23 cellular contexts compared by ENCODE assay signal in genomic region chr14:98855926-98856325, GRCh38.
"Had no signal": no experiment of that assay in that cellular context is flagged by ENCODE, and none has a peak within 500 bp of the region (broad histone marks: within the 10 kb centered on the region; RNA-seq: fewer than 3 reads in every experiment).

No MANE protein-coding gene starts in this region.

- H3K4me1 ChIP-seq: colonic mucosa, esophagus muscularis mucosa, esophagus squamous epithelium, foreskin keratinocyte, gastrocnemius medialis, gastroesophageal sphincter, heart right ventricle had no signal

- ATAC-seq: effector memory CD8-positive, alpha-beta T cell; esophagus mucosa; foreskin keratinocyte; gastrocnemius medialis; gastroesophageal sphincter; heart right ventricle had no signal

- H3K79me2 ChIP-seq: hepatocyte had no signal

- H3K36me3 ChIP-seq: colonic mucosa, esophagus muscularis mucosa, esophagus squamous epithelium, gastrocnemius medialis, gastroesophageal sphincter, heart right ventricle had no signal

- DNase-seq: colonic mucosa; cortex of kidney; dermis blood vessel endothelial cell; dorsolateral prefrontal cortex; effector CD4-positive, alpha-beta T cell; effector CD8-positive, alpha-beta T cell; effector memory CD4-positive, alpha-beta T cell; effector memory CD8-positive, alpha-beta T cell; endodermal cell; erythroblast; esophagus squamous epithelium; foreskin fibroblast; foreskin keratinocyte; foreskin melanocyte; gastrocnemius medialis; glutamatergic neuron; head of caudate nucleus; heart right ventricle had no signal

- H3K4me2 ChIP-seq: hepatocyte had no signal

- H3K4me3 ChIP-seq: colonic mucosa, dorsolateral prefrontal cortex, esophagus muscularis mucosa, esophagus squamous epithelium, gastrocnemius medialis, gastroesophageal sphincter, heart right ventricle, hepatocyte had no signal

- H3K27ac ChIP-seq: colonic mucosa, dorsolateral prefrontal cortex, epithelial cell of prostate, esophagus muscularis mucosa, esophagus squamous epithelium, foreskin keratinocyte, gastrocnemius medialis, gastroesophageal sphincter, heart right ventricle, hepatocyte had no signal

- H2AFZ ChIP-seq: hepatocyte had no signal

- H3K27me3 ChIP-seq: colonic mucosa, gastrocnemius medialis, hepatocyte had no signal

- H3K9me3 ChIP-seq: colonic mucosa, esophagus muscularis mucosa, esophagus squamous epithelium, gastrocnemius medialis, gastroesophageal sphincter had no signal
